In genomic region chr10:8956400-8956799, GRCh38 we compare ENCODE assay signal across 1 cellular context.
TF ChIP-seq lines count a peak whose summit lies in the region.

No MANE protein-coding gene starts in this region.

TF ChIP-seq in HEK293, 187 proteins besides CTCF, POLR2A, EP300 and RAD21 (continued from another document):
- TF ChIP-seq, protein P1, sequence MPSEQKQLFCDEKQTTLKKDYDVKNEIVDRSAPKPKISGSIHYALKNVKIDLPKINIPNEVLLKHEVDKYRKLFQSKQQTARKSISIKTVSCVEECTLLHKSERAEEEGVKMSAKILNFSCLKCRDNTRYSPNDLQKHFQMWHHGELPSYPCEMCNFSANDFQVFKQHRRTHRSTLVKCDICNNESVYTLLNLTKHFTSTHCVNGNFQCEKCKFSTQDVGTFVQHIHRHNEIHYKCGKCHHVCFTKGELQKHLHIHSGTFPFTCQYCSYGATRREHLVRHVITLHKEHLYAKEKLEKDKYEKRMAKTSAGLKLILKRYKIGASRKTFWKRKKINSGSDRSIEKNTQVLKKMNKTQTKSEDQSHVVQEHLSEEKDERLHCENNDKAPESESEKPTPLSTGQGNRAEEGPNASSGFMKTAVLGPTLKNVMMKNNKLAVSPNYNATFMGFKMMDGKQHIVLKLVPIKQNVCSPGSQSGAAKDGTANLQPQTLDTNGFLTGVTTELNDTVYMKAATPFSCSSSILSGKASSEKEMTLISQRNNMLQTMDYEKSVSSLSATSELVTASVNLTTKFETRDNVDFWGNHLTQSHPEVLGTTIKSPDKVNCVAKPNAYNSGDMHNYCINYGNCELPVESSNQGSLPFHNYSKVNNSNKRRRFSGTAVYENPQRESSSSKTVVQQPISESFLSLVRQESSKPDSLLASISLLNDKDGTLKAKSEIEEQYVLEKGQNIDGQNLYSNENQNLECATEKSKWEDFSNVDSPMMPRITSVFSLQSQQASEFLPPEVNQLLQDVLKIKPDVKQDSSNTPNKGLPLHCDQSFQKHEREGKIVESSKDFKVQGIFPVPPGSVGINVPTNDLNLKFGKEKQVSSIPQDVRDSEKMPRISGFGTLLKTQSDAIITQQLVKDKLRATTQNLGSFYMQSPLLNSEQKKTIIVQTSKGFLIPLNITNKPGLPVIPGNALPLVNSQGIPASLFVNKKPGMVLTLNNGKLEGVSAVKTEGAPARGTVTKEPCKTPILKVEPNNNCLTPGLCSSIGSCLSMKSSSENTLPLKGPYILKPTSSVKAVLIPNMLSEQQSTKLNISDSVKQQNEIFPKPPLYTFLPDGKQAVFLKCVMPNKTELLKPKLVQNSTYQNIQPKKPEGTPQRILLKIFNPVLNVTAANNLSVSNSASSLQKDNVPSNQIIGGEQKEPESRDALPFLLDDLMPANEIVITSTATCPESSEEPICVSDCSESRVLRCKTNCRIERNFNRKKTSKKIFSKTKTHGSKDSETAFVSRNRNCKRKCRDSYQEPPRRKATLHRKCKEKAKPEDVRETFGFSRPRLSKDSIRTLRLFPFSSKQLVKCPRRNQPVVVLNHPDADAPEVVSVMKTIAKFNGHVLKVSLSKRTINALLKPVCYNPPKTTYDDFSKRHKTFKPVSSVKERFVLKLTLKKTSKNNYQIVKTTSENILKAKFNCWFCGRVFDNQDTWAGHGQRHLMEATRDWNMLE (tag by site-specific recombination; conservative IDR thresholded peaks at IDR 0.05; ENCODE audit: low read depth): no peak
TF ChIP-seq in HEK293: peak in this region for 1.
